8 cellular contexts compared by ENCODE assay signal in the genomic region with DNA sequence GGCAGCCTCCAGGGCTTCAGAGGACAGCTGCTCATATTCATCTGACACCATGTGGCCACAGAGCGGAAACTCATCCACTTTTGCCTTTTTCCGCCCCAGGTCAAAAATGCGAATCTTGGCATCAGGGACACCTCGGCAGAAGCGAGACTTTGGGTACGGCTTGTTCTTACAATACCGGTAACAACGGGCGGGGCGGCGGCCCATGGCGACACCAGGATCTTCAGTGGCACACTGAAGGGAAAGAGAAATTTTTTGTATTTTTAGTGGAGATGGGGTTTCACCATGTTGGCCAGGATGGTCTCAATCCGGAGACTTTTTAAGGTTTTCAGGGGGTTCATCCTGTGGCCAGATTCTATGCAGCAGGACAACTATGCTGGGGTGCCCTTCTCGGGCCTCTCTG. TPM values are rescaled to one million over a fixed set of nuclear protein-coding genes. Genes with fewer than 3 reads are reported as not detected.
DNase-seq lines count a peak whose midpoint lies in the region; ATAC-seq, FAIRE-seq and TF ChIP-seq lines count a peak whose summit lies in the region.
"Not testable (repeated sequence)": the region's sequence is repeated elsewhere in the genome, so short reads cannot be mapped to it uniquely, and the experiment has no call there.

No MANE protein-coding gene starts in this region.

- H3K36me3 ChIP-seq in endothelial cell of umbilical vein (ENCODE audit: control insufficient read depth in 2 of 2, extremely low read depth in 1 of 2, insufficient read depth in 2 of 2, low read length in 2 of 2); kidney (ENCODE audit: control insufficient read depth in 1 of 2, insufficient read depth in 2 of 2, low read length in 2 of 2): not testable (repeated sequence)

- H3K4me1 ChIP-seq in endothelial cell of umbilical vein (ENCODE audit: control insufficient read depth, extremely low read depth, insufficient read depth, low read length); kidney (ENCODE audit: control insufficient read depth in 1 of 2, insufficient read depth in 1 of 2, low read depth in 1 of 2, low read length in 2 of 2): not testable (repeated sequence)

- peaks cover 30% of the 10 kb centered on the region for H3K36me3 Mint-ChIP-seq in activated B cell treated with CpG ODN at 0.5 μM for 24 hours (ENCODE audit: low read depth)
- H3K36me3 Mint-ChIP-seq in activated naive CD8-positive, alpha-beta T cell treated with anti-CD3 and anti-CD28 coated beads for 36 hours = peaks cover 21% of the 10 kb centered on the region
- not testable (repeated sequence) for H3K36me3 Mint-ChIP-seq in chondrocyte (ENCODE audit: low read depth)
- peaks cover 43 to 58% of the 10 kb centered on the region in 2 donors for H3K36me3 Mint-ChIP-seq in stimulated activated naive B cell treated with anti-CD40 and anti-IgM and Interleukin-4, amounts not matched to agents 10 μg/mL and 1 μg/mL and 100 μg/mL, for 72 hours

- H3K9ac ChIP-seq in endothelial cell of umbilical vein (replicated peaks; ENCODE audit: extremely low read depth, insufficient read depth, low read length); kidney (ENCODE audit: low read length in 2 of 2): not testable (repeated sequence)

- H2AFZ ChIP-seq in endothelial cell of umbilical vein (ENCODE audit: low read depth, low read length) = not testable (repeated sequence)

- not testable (repeated sequence) for H3K4me3 ChIP-seq in endothelial cell of umbilical vein (replicated peaks in 1 of 3; ENCODE audit: insufficient read depth in 1 of 3, low read depth in 1 of 3, low read length in 3 of 3); kidney (ENCODE audit: low read length in 2 of 2)

- POLR2A ChIA-PET in activated B cell treated with CpG ODN at 0.5 μM for 24 hours (lab: Charles Lee); endothelial cell of umbilical vein (lab: Charles Lee): not testable (repeated sequence)

- not testable (repeated sequence) for TF ChIP-seq CTCF in activated B cell treated with CpG ODN at 0.5 μM for 24 hours (IDR thresholded peaks at IDR 0.05); chondrocyte (IDR thresholded peaks at IDR 0.05); endothelial cell of umbilical vein (IDR thresholded peaks at IDR 0.05; ENCODE audit: extremely low read depth in 1 of 2, insufficient read depth in 1 of 2, low read depth in 1 of 2, low read length in 2 of 2); kidney (IDR thresholded peaks at IDR 0.05; ENCODE audit: borderline replicate concordance, extremely low read depth, insufficient read depth)

- TSS peak; percentile 9 for BruUV-seq in endothelial cell of umbilical vein (replicated peaks; lab: Mats Ljungman, UMichigan)

- FAIRE-seq in endothelial cell of umbilical vein (lab: Jason Lieb, UNC); kidney (lab: Jason Lieb, UNC): not testable (repeated sequence)

- H3K9me3 Mint-ChIP-seq in activated B cell treated with CpG ODN at 0.5 μM for 24 hours; activated naive CD8-positive, alpha-beta T cell treated with anti-CD3 and anti-CD28 coated beads for 36 hours; chondrocyte (ENCODE audit: low read depth); stimulated activated naive B cell treated with anti-CD40 and anti-IgM and Interleukin-4, amounts not matched to agents 10 μg/mL and 1 μg/mL and 100 μg/mL, for 72 hours: not testable (repeated sequence)

- not testable (repeated sequence) for ATAC-seq in activated B cell treated with CpG ODN at 0.5 μM for 24 hours (ENCODE audit: low read depth); left ventricle myocardium superior; stimulated activated naive B cell treated with anti-CD40 and anti-IgM and Interleukin-4, amounts not matched to agents 10 μg/mL and 1 μg/mL and 100 μg/mL, for 72 hours (replicated peaks)

- dilution Hi-C loops in endothelial cell of umbilical vein (cut with MboI; ENCODE audit: extremely low pct_ligation_motif_present, low sequenced_read_pairs) = not testable (repeated sequence)

- H3K27me3 Mint-ChIP-seq in activated B cell treated with CpG ODN at 0.5 μM for 24 hours; activated naive CD8-positive, alpha-beta T cell treated with anti-CD3 and anti-CD28 coated beads for 36 hours; chondrocyte (ENCODE audit: low read depth); stimulated activated naive B cell treated with anti-CD40 and anti-IgM and Interleukin-4, amounts not matched to agents 10 μg/mL and 1 μg/mL and 100 μg/mL, for 72 hours: not testable (repeated sequence)

- not testable (repeated sequence) for H3K4me2 ChIP-seq in endothelial cell of umbilical vein (ENCODE audit: insufficient read depth, low read length)

- H3K27me3 ChIP-seq in endothelial cell of umbilical vein (ENCODE audit: control insufficient read depth in 2 of 2, insufficient read depth in 2 of 2, low read length in 2 of 2) = not testable (repeated sequence)

- not testable (repeated sequence) for H3K79me2 ChIP-seq in endothelial cell of umbilical vein (ENCODE audit: control insufficient read depth, insufficient read depth, low read length)

- not testable (repeated sequence) for H3K9me3 ChIP-seq in endothelial cell of umbilical vein (replicated peaks; ENCODE audit: control insufficient read depth, insufficient read depth, low read length); kidney (ENCODE audit: control insufficient read depth in 1 of 2, low read length in 2 of 2)

- not testable (repeated sequence) for H3K4me3 Mint-ChIP-seq in activated B cell treated with CpG ODN at 0.5 μM for 24 hours; activated naive CD8-positive, alpha-beta T cell treated with anti-CD3 and anti-CD28 coated beads for 36 hours; chondrocyte (ENCODE audit: unreplicated experiment); stimulated activated naive B cell treated with anti-CD40 and anti-IgM and Interleukin-4, amounts not matched to agents 10 μg/mL and 1 μg/mL and 100 μg/mL, for 72 hours

- not testable (repeated sequence) for H4K20me1 ChIP-seq in endothelial cell of umbilical vein (replicated peaks; ENCODE audit: control insufficient read depth, extremely low read depth, insufficient read depth, low read length)

- intact Hi-C loops in activated B cell treated with CpG ODN at 0.5 μM for 24 hours (cut with micrococcal nuclease); endothelial cell of umbilical vein (cut with micrococcal nuclease); cardiac septum (cut with DNase I); left ventricle myocardium superior (cut with micrococcal nuclease); kidney (cut with DNase I): not testable (repeated sequence)

- CTCF ChIA-PET in activated B cell treated with CpG ODN at 0.5 μM for 24 hours (lab: Charles Lee); endothelial cell of umbilical vein (lab: Charles Lee): not testable (repeated sequence)

- H3K9me1 ChIP-seq in endothelial cell of umbilical vein (replicated peaks; ENCODE audit: control insufficient read depth, extremely low read depth, insufficient read depth, low read length) = not testable (repeated sequence)

- not testable (repeated sequence) for DNase-seq in activated B cell treated with CpG ODN at 0.5 μM for 24 hours; activated naive CD8-positive, alpha-beta T cell treated with anti-CD3 and anti-CD28 coated beads for 36 hours; endothelial cell of umbilical vein (ENCODE audit: low read depth, low spot score); stimulated activated naive B cell treated with anti-CD40 and anti-IgM and Interleukin-4, amounts not matched to agents 10 μg/mL and 1 μg/mL and 100 μg/mL, for 72 hours
- DNase-seq in chondrocyte (ENCODE audit: low spot score) (peak; percentile 41), cardiac septum (ENCODE audit: low spot score) (peak; percentile 44), left ventricle myocardium superior (peak; percentile 5), kidney (peak; percentile 40)

- not testable (repeated sequence) for H3K27ac ChIP-seq in endothelial cell of umbilical vein (ENCODE audit: insufficient read depth, low read depth, low read length); kidney (ENCODE audit: low read depth in 2 of 2, low read length in 2 of 2)

- not testable (repeated sequence) for TF ChIP-seq POLR2A in endothelial cell of umbilical vein (IDR thresholded peaks at IDR 0.05; ENCODE audit: low read depth, low read length)

- H3K27ac Mint-ChIP-seq in activated B cell treated with CpG ODN at 0.5 μM for 24 hours = peak overlapping the region; percentile 24
- peak overlapping the region; percentile 45 for H3K27ac Mint-ChIP-seq in activated naive CD8-positive, alpha-beta T cell treated with anti-CD3 and anti-CD28 coated beads for 36 hours
- H3K27ac Mint-ChIP-seq in chondrocyte (ENCODE audit: unreplicated experiment) = not testable (repeated sequence)
- H3K27ac Mint-ChIP-seq in stimulated activated naive B cell treated with anti-CD40 and anti-IgM and Interleukin-4, amounts not matched to agents 10 μg/mL and 1 μg/mL and 100 μg/mL, for 72 hours = peak overlapping the region; percentile 38

- H3K4me1 Mint-ChIP-seq in activated B cell treated with CpG ODN at 0.5 μM for 24 hours = peaks cover 18% of the 10 kb centered on the region
- H3K4me1 Mint-ChIP-seq in activated naive CD8-positive, alpha-beta T cell treated with anti-CD3 and anti-CD28 coated beads for 36 hours = peaks cover 11% of the 10 kb centered on the region
- peaks cover 11% of the 10 kb centered on the region for H3K4me1 Mint-ChIP-seq in chondrocyte (ENCODE audit: low read depth)
- H3K4me1 Mint-ChIP-seq in stimulated activated naive B cell treated with anti-CD40 and anti-IgM and Interleukin-4, amounts not matched to agents 10 μg/mL and 1 μg/mL and 100 μg/mL, for 72 hours = peaks cover 18 to 21% of the 10 kb centered on the region in 2 donors

RNA-seq across cellular contexts. Expression of a gene that starts 22.8 kb away (rescaled TPM):
- total RNA-seq in activated B cell treated with CpG ODN at 0.5 μM for 24 hours = 251 and 291 TPM in 2 replicates
- 100 to 1,000 TPM; 111 to 122 TPM for total RNA-seq in activated naive CD8-positive, alpha-beta T cell treated with anti-CD3 and anti-CD28 coated beads for 36 hours
- 86.6 to 104 TPM (median 99.5 TPM) in 3 replicates for total RNA-seq in chondrocyte
- total RNA-seq in endothelial cell of umbilical vein = 73.0 and 76.8 TPM in 2 replicates
- 64.4 and 70.3 TPM in 2 replicates for polyA plus RNA-seq in endothelial cell of umbilical vein
- 46.7 and 51.2 TPM in 2 replicates for polyA plus RNA-seq in endothelial cell of umbilical vein (2011; cell fraction: cytosol; rRNA removed)
- 75.6 and 93.9 TPM in 2 replicates for polyA plus RNA-seq in endothelial cell of umbilical vein (2011; cell fraction: nucleus; rRNA removed)
- 62.9 and 110 TPM in 2 replicates for polyA plus RNA-seq in endothelial cell of umbilical vein (2012)
- polyA minus RNA-seq in endothelial cell of umbilical vein = 25.5 and 32.1 TPM in 2 replicates
- 5.8 TPM for polyA minus RNA-seq in endothelial cell of umbilical vein (2011; cell fraction: cytosol; rRNA and poly(A)+ RNA removed)
- polyA minus RNA-seq in endothelial cell of umbilical vein (2011; cell fraction: nucleus; rRNA and poly(A)+ RNA removed) = 22.4 and 33.1 TPM in 2 replicates
- 20.6 TPM for total RNA-seq in cardiac septum
- 32.5 TPM for total RNA-seq in left ventricle myocardium superior
- total RNA-seq in kidney = 90.5 TPM
- polyA plus RNA-seq in kidney (ENCODE audit: insufficient read depth, low read depth, low replicate concordance) = 63.9 TPM

RNA-seq across cellular contexts. Expression of a gene that starts 22.9 kb away (rescaled TPM):
- 17.7 and 20.8 TPM in 2 replicates for total RNA-seq in activated B cell treated with CpG ODN at 0.5 μM for 24 hours
- total RNA-seq in activated naive CD8-positive, alpha-beta T cell treated with anti-CD3 and anti-CD28 coated beads for 36 hours = 10 to 100 TPM; 25.7 to 26.8 TPM
- total RNA-seq in chondrocyte = 9.6 to 13.5 TPM (median 12.7 TPM) in 3 replicates
- 10.9 and 11.8 TPM in 2 replicates for total RNA-seq in endothelial cell of umbilical vein
- 10.5 and 11.0 TPM in 2 replicates for polyA plus RNA-seq in endothelial cell of umbilical vein
- polyA plus RNA-seq in endothelial cell of umbilical vein (2011; cell fraction: cytosol; rRNA removed) = 6.8 and 8.0 TPM in 2 replicates
- 11.7 and 12.5 TPM in 2 replicates for polyA plus RNA-seq in endothelial cell of umbilical vein (2011; cell fraction: nucleus; rRNA removed)
- 8.6 and 11.4 TPM in 2 replicates for polyA plus RNA-seq in endothelial cell of umbilical vein (2012)
- polyA minus RNA-seq in endothelial cell of umbilical vein = 5.7 and 11.2 TPM in 2 replicates
- 10.2 TPM for polyA minus RNA-seq in endothelial cell of umbilical vein (2011; cell fraction: cytosol; rRNA and poly(A)+ RNA removed)
- polyA minus RNA-seq in endothelial cell of umbilical vein (2011; cell fraction: nucleus; rRNA and poly(A)+ RNA removed) = 3.3 and 7.7 TPM in 2 replicates
- total RNA-seq in cardiac septum = 10.0 TPM
- total RNA-seq in left ventricle myocardium superior = 8.7 TPM
- total RNA-seq in kidney = 10.5 TPM
- polyA plus RNA-seq in kidney (ENCODE audit: insufficient read depth, low read depth, low replicate concordance) = 21.2 TPM

RNA-seq across cellular contexts. Expression of a gene that starts 33.0 kb away (rescaled TPM):
- total RNA-seq in activated B cell treated with CpG ODN at 0.5 μM for 24 hours (37.5 and 46.1 TPM in 2 replicates), chondrocyte (15.5 to 26.1 TPM (median 17.9 TPM) in 3 replicates), endothelial cell of umbilical vein (19.9 and 21.8 TPM in 2 replicates), cardiac septum (14.8 TPM), left ventricle myocardium superior (15.5 TPM), kidney (34.7 TPM)
- 10 to 100 TPM; 14.6 to 15.1 TPM for total RNA-seq in activated naive CD8-positive, alpha-beta T cell treated with anti-CD3 and anti-CD28 coated beads for 36 hours
- polyA plus RNA-seq in endothelial cell of umbilical vein (6.4 and 8.3 TPM in 2 replicates), kidney (ENCODE audit: insufficient read depth, low read depth, low replicate concordance) (6.5 TPM)
- 6.1 and 6.7 TPM in 2 replicates for polyA plus RNA-seq in endothelial cell of umbilical vein (2011; cell fraction: cytosol; rRNA removed)
- 14.4 and 17.2 TPM in 2 replicates for polyA plus RNA-seq in endothelial cell of umbilical vein (2011; cell fraction: nucleus; rRNA removed)
- 13.2 and 16.2 TPM in 2 replicates for polyA plus RNA-seq in endothelial cell of umbilical vein (2012)
- 13.7 and 18.3 TPM in 2 replicates for polyA minus RNA-seq in endothelial cell of umbilical vein
- polyA minus RNA-seq in endothelial cell of umbilical vein (2011; cell fraction: cytosol; rRNA and poly(A)+ RNA removed) = 17.4 TPM
- polyA minus RNA-seq in endothelial cell of umbilical vein (2011; cell fraction: nucleus; rRNA and poly(A)+ RNA removed) = 19.2 and 22.6 TPM in 2 replicates

RNA-seq across cellular contexts. Expression of a gene that starts 33.1 kb away (rescaled TPM):
- 15.6 TPM in 2 replicates for total RNA-seq in activated B cell treated with CpG ODN at 0.5 μM for 24 hours
- total RNA-seq in activated naive CD8-positive, alpha-beta T cell treated with anti-CD3 and anti-CD28 coated beads for 36 hours = 1 to 10 TPM; 7.7 to 9.2 TPM
- 6.7 to 8.6 TPM (median 7.0 TPM) in 3 replicates for total RNA-seq in chondrocyte
- total RNA-seq in endothelial cell of umbilical vein = 5.7 and 6.3 TPM in 2 replicates
- polyA plus RNA-seq in endothelial cell of umbilical vein = 0.89 and 1.4 TPM in 2 replicates
- 1.7 and 1.9 TPM in 2 replicates for polyA plus RNA-seq in endothelial cell of umbilical vein (2011; cell fraction: cytosol; rRNA removed)
- 1.5 and 2.8 TPM in 2 replicates for polyA plus RNA-seq in endothelial cell of umbilical vein (2011; cell fraction: nucleus; rRNA removed)
- 0.70 and 1.8 TPM in 2 replicates for polyA plus RNA-seq in endothelial cell of umbilical vein (2012)
- 19.8 and 23.1 TPM in 2 replicates for polyA minus RNA-seq in endothelial cell of umbilical vein
- polyA minus RNA-seq in endothelial cell of umbilical vein (2011; cell fraction: cytosol; rRNA and poly(A)+ RNA removed) = 3.4 TPM
- 6.3 and 7.5 TPM in 2 replicates for polyA minus RNA-seq in endothelial cell of umbilical vein (2011; cell fraction: nucleus; rRNA and poly(A)+ RNA removed)
- 5.1 TPM for total RNA-seq in cardiac septum
- total RNA-seq in left ventricle myocardium superior = 5.1 TPM
- 14.3 TPM for total RNA-seq in kidney
- polyA plus RNA-seq in kidney (ENCODE audit: insufficient read depth, low read depth, low replicate concordance) = 1.0 TPM

RNA-seq across cellular contexts. Expression of a gene that starts 38.0 kb away (rescaled TPM):
- total RNA-seq in activated B cell treated with CpG ODN at 0.5 μM for 24 hours = 141 and 160 TPM in 2 replicates
- 10 to 100 TPM; 92.9 to 99.9 TPM for total RNA-seq in activated naive CD8-positive, alpha-beta T cell treated with anti-CD3 and anti-CD28 coated beads for 36 hours
- total RNA-seq in chondrocyte = 37.8 to 48.8 TPM (median 47.5 TPM) in 3 replicates
- 68.4 and 77.4 TPM in 2 replicates for total RNA-seq in endothelial cell of umbilical vein
- polyA plus RNA-seq in endothelial cell of umbilical vein = 80.6 and 90.1 TPM in 2 replicates
- 72.2 and 76.1 TPM in 2 replicates for polyA plus RNA-seq in endothelial cell of umbilical vein (2011; cell fraction: cytosol; rRNA removed)
- 183 and 226 TPM in 2 replicates for polyA plus RNA-seq in endothelial cell of umbilical vein (2011; cell fraction: nucleus; rRNA removed)
- polyA plus RNA-seq in endothelial cell of umbilical vein (2012) = 48.5 and 49.9 TPM in 2 replicates
- polyA minus RNA-seq in endothelial cell of umbilical vein = 50.2 and 71.2 TPM in 2 replicates
- 46.0 TPM for polyA minus RNA-seq in endothelial cell of umbilical vein (2011; cell fraction: cytosol; rRNA and poly(A)+ RNA removed)
- 40.9 and 46.7 TPM in 2 replicates for polyA minus RNA-seq in endothelial cell of umbilical vein (2011; cell fraction: nucleus; rRNA and poly(A)+ RNA removed)
- total RNA-seq in cardiac septum = 49.0 TPM
- total RNA-seq in left ventricle myocardium superior = 60.2 TPM
- 75.9 TPM for total RNA-seq in kidney
- 61.3 TPM for polyA plus RNA-seq in kidney (ENCODE audit: insufficient read depth, low read depth, low replicate concordance)
